In genomic region chr22:43955883-43956286, GRCh38 we compare ENCODE assay signal across 8 cellular contexts. TPM values are rescaled to one million over a fixed set of nuclear protein-coding genes. Genes with fewer than 3 reads are reported as not detected.
DNase-seq lines count a peak whose midpoint lies in the region; ATAC-seq and TF ChIP-seq lines count a peak whose summit lies in the region.

No MANE protein-coding gene starts in this region.

- H2AFZ ChIP-seq in SU-DHL-6 (ENCODE audit: low read depth, low read length, severe bottlenecking) = peak overlapping the region; percentile 69

- intact Hi-C loops in CD4-positive, alpha-beta T cell (cut with DNase I, micrococcal nuclease) = loop anchor here in 1 of 2 experiments (1.0 to 10.0 kb wide), 3 partner anchors 41 to 229 kb away; partner anchors contain the start of genes EFCAB6 and PARVG

- no peaks in the 10 kb centered on the region for H3K27me3 Mint-ChIP-seq in CD4-positive, alpha-beta T cell

- H3F3A ChIP-seq in SU-DHL-6 (ENCODE audit: insufficient read depth) = no peaks in the 10 kb centered on the region

- no peaks in the 10 kb centered on the region for H3K27me3 ChIP-seq in CD4-positive, alpha-beta T cell (ENCODE audit: control insufficient read depth, insufficient read depth, low read length)
- no peaks in the 10 kb centered on the region for H3K27me3 ChIP-seq in SU-DHL-6 (ENCODE audit: low read length)

- H3K4me3 ChIP-seq in HFF-Myc (replicated peaks; ENCODE audit: low read depth, low read length) (peak overlapping the region; percentile 93), SU-DHL-6 (ENCODE audit: insufficient read depth, low read length, poor library complexity, severe bottlenecking) (peak overlapping the region; percentile 99), retinal pigment epithelial cell (ENCODE audit: low read length) (peak overlapping the region; percentile 92)

- H3K9me2 ChIP-seq in SU-DHL-6 (replicated peaks; ENCODE audit: insufficient read depth, low read length) = no peaks in the 10 kb centered on the region

- H3K27ac Mint-ChIP-seq in CD4-positive, alpha-beta T cell = peak overlapping the region; percentile 89

- H3K9me3 ChIP-seq in CD4-positive, alpha-beta T cell (ENCODE audit: control insufficient read depth, low read length) = no peaks in the 10 kb centered on the region
- no peaks in the 10 kb centered on the region for H3K9me3 ChIP-seq in SU-DHL-6 (ENCODE audit: insufficient read depth, low read length)

- CTCF ChIA-PET in CD4-positive, alpha-beta T cell (lab: Charles Lee) = no interaction called here

- H3K36me3 ChIP-seq in SU-DHL-6 (ENCODE audit: low read length) = no peaks in the 10 kb centered on the region

- peaks cover 57% of the 10 kb centered on the region for H3K79me2 ChIP-seq in SU-DHL-6 (ENCODE audit: insufficient read depth, low read length)

- no peak for DNase-seq in CD4-positive, alpha-beta T cell
- no peak for DNase-seq in HFF-Myc (ENCODE audit: extremely low read depth, low read depth)
- DNase-seq in fibroblast of peridontal ligament (ENCODE audit: extremely low read depth) = peak; percentile 14
- no peak for DNase-seq in retinal pigment epithelial cell (ENCODE audit: low read depth)

- no peaks in the 10 kb centered on the region for H3K9me3 Mint-ChIP-seq in CD4-positive, alpha-beta T cell

- peak overlapping the region; percentile 97 for H3K9ac ChIP-seq in SU-DHL-6 (ENCODE audit: low read length)

- peak overlapping the region; percentile 98 for H3K4me3 Mint-ChIP-seq in CD4-positive, alpha-beta T cell

- H3K4me2 ChIP-seq in SU-DHL-6 (ENCODE audit: low read depth, low read length, poor library complexity, severe bottlenecking) = peak overlapping the region; percentile 76

- ATAC-seq in CD4-positive, alpha-beta T cell (ENCODE audit: poor library complexity) = no peak
- ATAC-seq in GM21825 (IDR thresholded peaks at IDR 0.05; ENCODE audit: unreplicated experiment) = no peak
- no peak for ATAC-seq in HG03139 (IDR thresholded peaks at IDR 0.05; ENCODE audit: unreplicated experiment)
- no peak for ATAC-seq in HG03469 (IDR thresholded peaks at IDR 0.05; ENCODE audit: unreplicated experiment)

- TF ChIP-seq CTCF in CD4-positive, alpha-beta T cell (IDR thresholded peaks at IDR 0.05) = no peak
- TF ChIP-seq CTCF in HFF-Myc (IDR thresholded peaks at IDR 0.05; ENCODE audit: low read depth, low read length, missing control alignments) (no peak), SU-DHL-6 (IDR thresholded peaks at IDR 0.05; ENCODE audit: insufficient read depth, low read length, poor library complexity, severe bottlenecking) (no peak), retinal pigment epithelial cell (conservative IDR thresholded peaks at IDR 0.05; ENCODE audit: low read depth, low read length) (no peak)

- H3K27ac ChIP-seq in CD4-positive, alpha-beta T cell (ENCODE audit: low read depth, low read length) = peak overlapping the region; percentile 53
- peak overlapping the region; percentile 60 for H3K27ac ChIP-seq in SU-DHL-6 (ENCODE audit: low read depth, low read length)

- peaks cover 55% of the 10 kb centered on the region for H3K4me1 Mint-ChIP-seq in CD4-positive, alpha-beta T cell (ENCODE audit: low read depth)

- POLR2A ChIA-PET in CD4-positive, alpha-beta T cell (lab: Charles Lee) = interaction anchor here (1.2 to 1.6 kb wide), 5 partner anchors 34 to 1208 kb away, joined by 3 to 6 read pairs (median 4); partner anchors contain the start of genes NUP50, PARVB and PARVG

- H3K36me3 Mint-ChIP-seq in CD4-positive, alpha-beta T cell (ENCODE audit: low read depth) = peaks cover 28% of the 10 kb centered on the region

- 0 out of 2 replicates have a peak, but pooled peaks cover 3% of the 10 kb centered on the region for H4K20me1 ChIP-seq in SU-DHL-6 (ENCODE audit: low read depth, low read length)

RNA-seq across cellular contexts. Expression of gene SAMM50, which starts 0.6 kb away (rescaled TPM):
- 10 to 100 TPM; 15.2 to 18.0 TPM for total RNA-seq in CD4-positive, alpha-beta T cell

RNA-seq across cellular contexts. Expression of gene PNPLA3, which starts 32.3 kb away (rescaled TPM):
- not detected for total RNA-seq in CD4-positive, alpha-beta T cell
